In the genomic region with DNA sequence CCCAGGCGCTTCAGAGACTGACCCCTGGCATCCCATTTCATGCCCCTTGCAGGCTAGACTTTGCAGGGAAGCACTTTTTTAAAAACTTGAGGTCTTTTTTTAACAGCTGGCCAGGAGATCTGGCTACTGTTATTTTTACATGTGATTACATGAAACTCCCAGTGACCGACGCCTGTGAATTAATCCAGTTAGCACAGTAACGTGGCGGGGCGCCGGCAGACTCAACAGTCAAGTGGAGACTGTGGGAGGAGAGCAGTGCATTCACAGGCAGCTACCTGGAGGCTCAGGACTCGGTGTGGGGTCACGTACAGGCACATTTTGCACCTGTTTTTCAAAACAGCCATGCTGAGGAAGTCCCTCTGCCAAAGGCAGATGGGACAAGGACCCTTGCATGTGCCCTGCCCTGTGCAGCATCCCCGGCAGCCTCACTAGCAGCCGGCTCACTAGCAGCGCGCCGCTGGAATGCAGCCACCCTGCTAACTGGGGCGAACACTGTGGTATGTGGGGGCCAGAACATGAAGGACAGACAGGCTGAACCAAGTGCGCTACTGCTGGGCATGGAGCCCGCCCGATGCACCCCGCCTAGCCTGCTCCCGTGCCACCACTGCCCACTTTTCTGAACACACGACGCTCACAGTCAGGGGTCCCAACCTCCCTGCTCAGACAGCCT, we compare ENCODE assay signal across 26 cellular contexts. TPM values are rescaled to one million over a fixed set of nuclear protein-coding genes. Genes with fewer than 3 reads are reported as not detected.
DNase-seq lines count a peak whose midpoint lies in the region; ATAC-seq, FAIRE-seq and TF ChIP-seq lines count a peak whose summit lies in the region.
"Had no signal": no experiment of that assay in that cellular context is flagged by ENCODE, and none has a peak within 500 bp of the region (broad histone marks: within the 10 kb centered on the region; RNA-seq: fewer than 3 reads in every experiment).

No MANE protein-coding gene starts in this region.

- H3K4me3 ChIP-seq in K562, result no peak overlapping the region
- no peak overlapping the region for H3K4me3 ChIP-seq in mesenchymal stem cell (ENCODE audit: insufficient read depth in 1 of 2, low read depth in 1 of 2, low read length in 2 of 2)
- peak overlapping the region in 1 of 2 donors; percentile 44 for H3K4me3 ChIP-seq in stomach smooth muscle (ENCODE audit: low read length in 2 of 2)
- H3K4me3 ChIP-seq: BLaER1 treated with 17β-estradiol and CSF1 and Interleukin-3, amounts not matched to agents 10 nM and 100 nM; PC-9; suprapubic skin; vagina had no signal

- H2BK15ac ChIP-seq in mesenchymal stem cell (ENCODE audit: low read depth, poor library complexity, severe bottlenecking), result peak overlapping the region; percentile 49

- FAIRE-seq in K562 (lab: Jason Lieb, UNC), result no peak
- FAIRE-seq: GM12891, H1 had no signal

- TF ChIP-seq EP300 in K562 (IDR thresholded peaks at IDR 0.05; ENCODE audit: low read length), result no peak

- H3K4me1 ChIP-seq in K562 (replicated peaks in 1 of 2; ENCODE audit: control insufficient read depth in 2 of 2, insufficient read depth in 2 of 2, low read length in 2 of 2) (peaks cover 0 to 15% of the 10 kb centered on the region in 2 experiments; a peak in 1 of 5 replicates), mesenchymal stem cell (ENCODE audit: control insufficient read depth, insufficient read depth, low read depth, low read length) (peaks cover 17% of the 10 kb centered on the region), stomach smooth muscle (ENCODE audit: control insufficient read depth, insufficient read depth, low read length) (peaks cover 87% of the 10 kb centered on the region)

- in situ Hi-C loops in K562 (cut with MboI), result no loop called here

- TF ChIP-seq RAD21 in K562 (CRISPR knock-in tag; conservative IDR thresholded peaks at IDR 0.05 in 1 of 2, IDR thresholded peaks at IDR 0.05 in 1 of 2), result no peak

- no peak overlapping the region for H4K91ac ChIP-seq in mesenchymal stem cell (ENCODE audit: low read length)

- no peaks in the 10 kb centered on the region for H3K9me3 ChIP-seq in K562 (replicated peaks; ENCODE audit: control insufficient read depth, insufficient read depth, low read depth, low read length)
- no peaks in the 10 kb centered on the region for H3K9me3 ChIP-seq in mesenchymal stem cell (ENCODE audit: control insufficient read depth, low read length)
- no peaks in the 10 kb centered on the region for H3K9me3 ChIP-seq in stomach smooth muscle (ENCODE audit: control insufficient read depth in 2 of 2, low read length in 2 of 2)
- H3K9me3 ChIP-seq: BLaER1 treated with 17β-estradiol and CSF1 and Interleukin-3, amounts not matched to agents 10 nM and 100 nM; suprapubic skin; vagina had no signal

- no peak for TF ChIP-seq POLR2A in K562 (conservative IDR thresholded peaks at IDR 0.05)

- H3K9ac ChIP-seq in K562 (ENCODE audit: insufficient read depth in 1 of 2, low read depth in 2 of 2, low read length in 2 of 2) (peak overlapping the region in 1 of 2 experiments; percentile 10; a peak in 1 of 4 replicates), mesenchymal stem cell (ENCODE audit: low read length) (no peak overlapping the region), stomach smooth muscle (ENCODE audit: low read length in 2 of 2) (no peak overlapping the region)

- POLR2A ChIA-PET in K562 (lab: Yijun Ruan, JAX) (interaction anchor here (1.8 kb wide), 1 partner anchor 9 kb away, joined by 3 read pairs; no protein-coding TSS in a partner anchor), HEK293T (lab: Yijun Ruan, JAX) (no interaction called here)

- H3K14ac ChIP-seq in mesenchymal stem cell (ENCODE audit: low read length in 2 of 2), result no peak overlapping the region

- no peak overlapping the region for H2BK5ac ChIP-seq in mesenchymal stem cell (ENCODE audit: low read depth, low read length, poor library complexity, severe bottlenecking)

- H3K27ac ChIP-seq in K562 (ENCODE audit: extremely low read depth, low read depth, low read length) (no peak overlapping the region), mesenchymal stem cell (ENCODE audit: low read length, poor library complexity, severe bottlenecking) (no peak overlapping the region), stomach smooth muscle (ENCODE audit: low read length) (peak overlapping the region; percentile 66)
- H3K27ac ChIP-seq: BLaER1 treated with 17β-estradiol and CSF1 and Interleukin-3, amounts not matched to agents 10 nM and 100 nM; PC-9; suprapubic skin had no signal

- H3K9me1 ChIP-seq in K562 (ENCODE audit: control insufficient read depth, insufficient read depth, low read length), result peaks cover 2% of the 10 kb centered on the region

- no peak overlapping the region for H2BK12ac ChIP-seq in mesenchymal stem cell (ENCODE audit: low read length in 2 of 2)

- 95% methylated on average over 15 of the region's 22 CpGs for WGBS in K562 (ENCODE audit: insufficient coverage, low coverage, missing lambda C conversion rate)
- 95% methylated on average over 22 of the region's 22 CpGs for WGBS in mesenchymal stem cell

- no peak overlapping the region for H3K4me2 ChIP-seq in K562 (ENCODE audit: insufficient read depth, low read length)
- H3K4me2 ChIP-seq in mesenchymal stem cell (ENCODE audit: low read length, poor library complexity, severe bottlenecking), result no peak overlapping the region
- H3K4me2 ChIP-seq: BLaER1 treated with 17β-estradiol and CSF1 and Interleukin-3, amounts not matched to agents 10 nM and 100 nM; PC-9 had no signal

- BruUV-seq in K562 (replicated peaks; lab: Mats Ljungman, UMichigan), result no TSS peak

- H3K23ac ChIP-seq in mesenchymal stem cell (ENCODE audit: low read length in 2 of 2), result no peak overlapping the region

- intact Hi-C loops in K562 (cut with micrococcal nuclease), result no loop called here

- H3K79me2 ChIP-seq in K562 (ENCODE audit: control insufficient read depth, insufficient read depth, low read length), result peaks cover 5% of the 10 kb centered on the region; the same call in 1 of the 3 replicates

- no peak overlapping the region for H2AFZ ChIP-seq in K562 (ENCODE audit: low read depth, low read length)
- no peak overlapping the region for H2AFZ ChIP-seq in mesenchymal stem cell (ENCODE audit: low read depth, low read length)
- H2AFZ ChIP-seq: PC-9 had no signal

- peaks cover 97% of the 10 kb centered on the region; the same call in 2 of the 3 replicates for H3K36me3 ChIP-seq in K562 (ENCODE audit: control insufficient read depth, insufficient read depth, low read length)
- H3K36me3 ChIP-seq in mesenchymal stem cell (ENCODE audit: control insufficient read depth in 1 of 2, insufficient read depth in 2 of 2, low read depth in 1 of 2, low read length in 2 of 2), result peaks cover 69 to 80% of the 10 kb centered on the region in 2 experiments
- peaks cover 17 to 19% of the 10 kb centered on the region in 2 donors for H3K36me3 ChIP-seq in stomach smooth muscle (ENCODE audit: control insufficient read depth in 2 of 2, insufficient read depth in 2 of 2, low read length in 2 of 2)

- no peak overlapping the region for H3K4ac ChIP-seq in mesenchymal stem cell (ENCODE audit: low read depth in 1 of 2, low read length in 2 of 2)

- TF ChIP-seq CTCF in K562 (IDR thresholded peaks at IDR 0.05 in 2 of 3, conservative IDR thresholded peaks at IDR 0.05 in 1 of 3; ENCODE audit: insufficient read depth in 2 of 3, low read depth in 1 of 3, low read length in 3 of 3), result no peak

- no peaks in the 10 kb centered on the region for H3K27me3 ChIP-seq in K562 (ENCODE audit: control insufficient read depth in 2 of 2, insufficient read depth in 2 of 2, low read length in 2 of 2)
- H3K27me3 ChIP-seq in mesenchymal stem cell (ENCODE audit: control insufficient read depth in 1 of 2, insufficient read depth in 1 of 2, low read length in 2 of 2), result no peaks in the 10 kb centered on the region
- no peaks in the 10 kb centered on the region for H3K27me3 ChIP-seq in stomach smooth muscle (ENCODE audit: control insufficient read depth in 1 of 2, insufficient read depth in 2 of 2, low read length in 2 of 2)
- H3K27me3 ChIP-seq: BLaER1 treated with 17β-estradiol and CSF1 and Interleukin-3, amounts not matched to agents 10 nM and 100 nM; suprapubic skin; vagina had no signal

- no peak overlapping the region for H2BK120ac ChIP-seq in mesenchymal stem cell (ENCODE audit: low read depth, low read length)

- peak; percentile 45 for DNase-seq in NCI-H82 treated with DMSO at 0.1 percent for 48 hours (lab: John Stamatoyannopoulos, UW; ENCODE audit: unreplicated experiment)
- DNase-seq in K562 (ENCODE audit: extremely low read depth in 1 of 4, low spot score in 3 of 4), result no peak
- no peak for DNase-seq in mesenchymal stem cell
- DNase-seq in HEK293T (ENCODE audit: extremely low spot score), result no peak
- DNase-seq in NCI-H748 (lab: John Stamatoyannopoulos, UW; ENCODE audit: unreplicated experiment), result no peak
- DNase-seq in NCI-H1105 treated with DMSO at 0.1 percent for 48 hours (lab: John Stamatoyannopoulos, UW), result no peak
- DNase-seq: activated CD4-positive, alpha-beta memory T cell treated with anti-CD3 and anti-CD28 coated beads for 36 hours; activated CD8-positive, alpha-beta memory T cell treated with anti-CD3 and anti-CD28 coated beads, Interleukin-2, amount 50 U/mL, for 4 hours; activated naive CD4-positive, alpha-beta T cell treated with anti-CD3 and anti-CD28 coated beads, Interleukin-2, amount 50 U/mL, for 16 hours; NCI-H1048; NCI-H1694; NCI-H2171; NCI-H510A; NK-92 treated with Interleukin-12 subunit alpha and Interleukin-12 subunit beta, amount 100 ng/mL, for 24 hours; PC-9; stimulated activated CD4-positive, alpha-beta T cell treated with anti-CD3 and anti-CD28 coated beads, Interleukin-15, amount 100 ng/mL, for 24 hours had no signal

- H2AK5ac ChIP-seq in mesenchymal stem cell (ENCODE audit: low read length, severe bottlenecking), result no peak overlapping the region

- no peak overlapping the region for H3K18ac ChIP-seq in mesenchymal stem cell (ENCODE audit: low read depth in 1 of 2, low read length in 2 of 2)

- no peak for ATAC-seq in K562
- ATAC-seq: activated CD4-positive, CD25-positive, alpha-beta regulatory T cell treated with anti-CD3 and anti-CD28 coated beads, Interleukin-2, amount 50 U/mL, for 24 hours; left lobe of liver; SK-N-SH treated with all-trans-retinoic acid at 6 μM for 48 hours; stimulated activated memory B cell treated with anti-CD40 and anti-IgM and Interleukin-4, amounts not matched to agents 10 μg/mL and 1 μg/mL and 100 μg/mL, for 72 hours had no signal

- H4K8ac ChIP-seq in mesenchymal stem cell (ENCODE audit: low read length), result no peak overlapping the region

- peaks cover 3% of the 10 kb centered on the region; the same call in 1 of the 2 replicates for H4K20me1 ChIP-seq in K562 (replicated peaks; ENCODE audit: control insufficient read depth, insufficient read depth, low read length)

- CTCF ChIA-PET in K562 (lab: Yijun Ruan, JAX; ENCODE audit: low intra/inter-chr PET ratio), result no interaction called here
- CTCF ChIA-PET in HEK293T (lab: Yijun Ruan, JAX), result no interaction called here

- peaks cover 58% of the 10 kb centered on the region for H3K79me1 ChIP-seq in mesenchymal stem cell (replicated peaks; ENCODE audit: low read length, poor library complexity, severe bottlenecking)

RNA-seq across cellular contexts. Expression of a gene that starts 18.7 kb away (rescaled TPM):
- 3.5 and 9.3 TPM in 2 replicates for total RNA-seq in K562 (2011; cell fraction: chromatin; rRNA removed; ENCODE audit: low replicate concordance)
- total RNA-seq in K562 (2011; cell fraction: nucleolus; rRNA removed), result 6.8 and 8.0 TPM in 2 replicates
- total RNA-seq in K562 (2011; cell fraction: nucleoplasm; rRNA removed), result 3.4 and 3.8 TPM in 2 replicates
- total RNA-seq in K562 (2014; rRNA removed), result 2.4 and 4.0 TPM in 2 replicates
- 0.61 and 0.62 TPM in 2 replicates for total RNA-seq in K562 (2014; rRNA removed; fragmentation: Illumina TruSeq; extraction: Trizol)
- 0.91 and 1.7 TPM in 2 replicates for total RNA-seq in K562 (2015; rRNA removed; fragmentation: Illumina TruSeq; extraction: Trizol)
- 1.7 and 2.2 TPM in 2 replicates for total RNA-seq in K562 (2021)
- polyA plus RNA-seq in K562 (2011; rRNA removed), result 1.0 and 2.4 TPM in 2 replicates
- polyA plus RNA-seq in K562 (2011; cell fraction: cytosol; rRNA removed), result 2.7 and 2.8 TPM in 2 replicates
- polyA plus RNA-seq in K562 (2011; cell fraction: nucleus; rRNA removed), result 5.7 and 7.4 TPM in 2 replicates
- polyA plus RNA-seq in K562 (2012), result 1.5 and 4.5 TPM in 2 replicates
- 0.59 and 1.0 TPM in 2 replicates for polyA plus RNA-seq in K562 (2014; fragmentation: Illumina TruSeq; extraction: Trizol)
- under 1 TPM; 0.15 TPM for polyA plus RNA-seq in K562 (2014; fragmentation: Nextera tagmentation; extraction: Ambion mirVana)
- 2.7 and 3.1 TPM in 2 replicates for polyA plus RNA-seq in K562 (2014; rRNA removed)
- 0.42 and 0.54 TPM in 2 replicates for polyA minus RNA-seq in K562 (2011; rRNA and poly(A)+ RNA removed)
- polyA minus RNA-seq in K562 (2011; cell fraction: cytosol; rRNA and poly(A)+ RNA removed), result 1.1 and 1.4 TPM in 2 replicates
- 1.00 and 1.8 TPM in 2 replicates for polyA minus RNA-seq in K562 (2011; cell fraction: nucleus; rRNA and poly(A)+ RNA removed)
- 2.4 TPM for polyA plus RNA-seq in mesenchymal stem cell (2013, experiment 1 of 2)
- 2.3 TPM for polyA plus RNA-seq in mesenchymal stem cell (2013, experiment 2 of 2)

RNA-seq across cellular contexts. Expression of a gene that starts 28.1 kb away (rescaled TPM):
- total RNA-seq in K562 (2011; cell fraction: chromatin; rRNA removed; ENCODE audit: low replicate concordance), result 3.3 and 9.9 TPM in 2 replicates
- 7.8 and 8.7 TPM in 2 replicates for total RNA-seq in K562 (2011; cell fraction: nucleolus; rRNA removed)
- 5.2 and 5.6 TPM in 2 replicates for total RNA-seq in K562 (2011; cell fraction: nucleoplasm; rRNA removed)
- total RNA-seq in K562 (2014; rRNA removed) (1.9 and 3.1 TPM in 2 replicates), K562 (2014; rRNA removed; fragmentation: Illumina TruSeq; extraction: Trizol) (0.89 and 1.1 TPM in 2 replicates), K562 (2015; rRNA removed; fragmentation: Illumina TruSeq; extraction: Trizol) (0.76 and 1.1 TPM in 2 replicates), K562 (2021) (2.1 and 2.3 TPM in 2 replicates)
- polyA plus RNA-seq in K562 (2011; rRNA removed) (1.0 and 1.9 TPM in 2 replicates), K562 (2014; fragmentation: Illumina TruSeq; extraction: Trizol) (0.86 and 1.3 TPM in 2 replicates), K562 (2014; fragmentation: Nextera tagmentation; extraction: Ambion mirVana) (under 1 TPM; 0.03 to 0.06 TPM), K562 (2014; rRNA removed) (1.9 and 3.4 TPM in 2 replicates)
- polyA plus RNA-seq in K562 (2011; cell fraction: cytosol; rRNA removed), result 2.2 and 2.7 TPM in 2 replicates
- 4.0 and 5.0 TPM in 2 replicates for polyA plus RNA-seq in K562 (2011; cell fraction: nucleus; rRNA removed)
- 1.1 and 2.2 TPM in 2 replicates for polyA plus RNA-seq in K562 (2012)
- 0.77 and 0.84 TPM in 2 replicates for polyA minus RNA-seq in K562 (2011; rRNA and poly(A)+ RNA removed)
- polyA minus RNA-seq in K562 (2011; cell fraction: cytosol; rRNA and poly(A)+ RNA removed), result 0.57 and 0.73 TPM in 2 replicates
- polyA minus RNA-seq in K562 (2011; cell fraction: nucleus; rRNA and poly(A)+ RNA removed), result 1.3 and 1.8 TPM in 2 replicates
- 3.1 TPM for polyA plus RNA-seq in mesenchymal stem cell (2013, experiment 1 of 2)
- polyA plus RNA-seq in mesenchymal stem cell (2013, experiment 2 of 2), result 2.4 TPM

RNA-seq across cellular contexts. Expression of a gene that starts 29.1 kb away (rescaled TPM):
- 29.3 and 88.6 TPM in 2 replicates for total RNA-seq in K562 (2011; cell fraction: chromatin; rRNA removed; ENCODE audit: low replicate concordance)
- total RNA-seq in K562 (2011; cell fraction: nucleolus; rRNA removed), result 66.7 and 67.1 TPM in 2 replicates
- 50.4 and 52.5 TPM in 2 replicates for total RNA-seq in K562 (2011; cell fraction: nucleoplasm; rRNA removed)
- total RNA-seq in K562 (2014; rRNA removed) (367 and 490 TPM in 2 replicates), K562 (2014; rRNA removed; fragmentation: Illumina TruSeq; extraction: Trizol) (42.7 and 63.3 TPM in 2 replicates), K562 (2015; rRNA removed; fragmentation: Illumina TruSeq; extraction: Trizol) (268 and 274 TPM in 2 replicates), K562 (2021) (335 and 348 TPM in 2 replicates)
- polyA plus RNA-seq in K562 (2011; rRNA removed) (84.9 and 133 TPM in 2 replicates), K562 (2014; fragmentation: Illumina TruSeq; extraction: Trizol) (307 and 475 TPM in 2 replicates), K562 (2014; fragmentation: Nextera tagmentation; extraction: Ambion mirVana) (100 to 1,000 TPM; 212 to 249 TPM), K562 (2014; rRNA removed) (321 and 486 TPM in 2 replicates)
- polyA plus RNA-seq in K562 (2011; cell fraction: cytosol; rRNA removed), result 461 and 1,752 TPM in 2 replicates
- polyA plus RNA-seq in K562 (2011; cell fraction: nucleus; rRNA removed), result 140 and 189 TPM in 2 replicates
- polyA plus RNA-seq in K562 (2012), result 302 and 461 TPM in 2 replicates
- 9.3 and 16.9 TPM in 2 replicates for polyA minus RNA-seq in K562 (2011; rRNA and poly(A)+ RNA removed)
- 41.1 and 45.0 TPM in 2 replicates for polyA minus RNA-seq in K562 (2011; cell fraction: cytosol; rRNA and poly(A)+ RNA removed)
- 13.3 and 13.9 TPM in 2 replicates for polyA minus RNA-seq in K562 (2011; cell fraction: nucleus; rRNA and poly(A)+ RNA removed)
- 338 TPM for polyA plus RNA-seq in mesenchymal stem cell (2013, experiment 1 of 2)
- 347 TPM for polyA plus RNA-seq in mesenchymal stem cell (2013, experiment 2 of 2)

RNA-seq across cellular contexts. Expression of a gene that starts 45.2 kb away (rescaled TPM):
- 101 and 160 TPM in 2 replicates for total RNA-seq in K562 (2011; cell fraction: chromatin; rRNA removed; ENCODE audit: low replicate concordance)
- total RNA-seq in K562 (2011; cell fraction: nucleolus; rRNA removed), result 112 and 117 TPM in 2 replicates
- total RNA-seq in K562 (2011; cell fraction: nucleoplasm; rRNA removed), result 92.0 and 98.2 TPM in 2 replicates
- total RNA-seq in K562 (2014; rRNA removed) (63.2 and 82.2 TPM in 2 replicates), K562 (2014; rRNA removed; fragmentation: Illumina TruSeq; extraction: Trizol) (42.0 and 48.5 TPM in 2 replicates), K562 (2015; rRNA removed; fragmentation: Illumina TruSeq; extraction: Trizol) (54.4 and 66.7 TPM in 2 replicates), K562 (2021) (63.1 and 70.3 TPM in 2 replicates)
- polyA plus RNA-seq in K562 (2011; rRNA removed) (46.6 and 57.6 TPM in 2 replicates), K562 (2014; fragmentation: Illumina TruSeq; extraction: Trizol) (68.9 and 81.9 TPM in 2 replicates), K562 (2014; fragmentation: Nextera tagmentation; extraction: Ambion mirVana) (1 to 10 TPM in 1 of 2 experiments, under 1 TPM in 1; 0.90 to 1.8 TPM), K562 (2014; rRNA removed) (84.7 and 95.1 TPM in 2 replicates)
- 70.4 and 122 TPM in 2 replicates for polyA plus RNA-seq in K562 (2011; cell fraction: cytosol; rRNA removed)
- polyA plus RNA-seq in K562 (2011; cell fraction: nucleus; rRNA removed), result 84.9 and 193 TPM in 2 replicates
- 65.4 and 79.1 TPM in 2 replicates for polyA plus RNA-seq in K562 (2012)
- 29.0 and 45.3 TPM in 2 replicates for polyA minus RNA-seq in K562 (2011; rRNA and poly(A)+ RNA removed)
- polyA minus RNA-seq in K562 (2011; cell fraction: cytosol; rRNA and poly(A)+ RNA removed), result 53.6 and 66.7 TPM in 2 replicates
- polyA minus RNA-seq in K562 (2011; cell fraction: nucleus; rRNA and poly(A)+ RNA removed), result 32.7 and 38.9 TPM in 2 replicates
- polyA plus RNA-seq in mesenchymal stem cell (2013, experiment 1 of 2), result 80.2 TPM
- 75.1 TPM for polyA plus RNA-seq in mesenchymal stem cell (2013, experiment 2 of 2)
